ENCODE assay signal across 8 cellular contexts in genomic region chr16:3578610-3579551, GRCh38.
DNase-seq lines count a peak whose midpoint lies in the region; ATAC-seq lines count a peak whose summit lies in the region.

No MANE protein-coding gene starts in this region.

- no peak overlapping the region for H3K4me3 Mint-ChIP-seq in dendritic cell treated with granulocyte-macrophage colony-stimulating factor and Interleukin-4, amounts not matched to agents 40 ng/mL and 50 ng/mL, for 4 days

- peak; percentile 56 for ATAC-seq in GM18868 (IDR thresholded peaks at IDR 0.05; ENCODE audit: unreplicated experiment)
- peak; percentile 63 for ATAC-seq in HG02981 (IDR thresholded peaks at IDR 0.05; ENCODE audit: unreplicated experiment)

- DNase-seq in T-helper 2 cell: peak in 4 of 5 experiments; percentile 24 to 92 (median 54)
- peak; percentile 56 to 65 for DNase-seq in stimulated activated CD8-positive, alpha-beta memory T cell treated with anti-CD3 and anti-CD28 coated beads, Interleukin-2, amount 100 ng/mL, for 48 hours (ENCODE audit: low read depth in 2 of 2)
- no peak for DNase-seq in NCI-H2029 (lab: John Stamatoyannopoulos, UW)
- no peak for DNase-seq in midbrain (lab: John Stamatoyannopoulos, UW)
- no peak for DNase-seq in HK-2 (ENCODE audit: unreplicated experiment)

- H3K27ac Mint-ChIP-seq in dendritic cell treated with granulocyte-macrophage colony-stimulating factor and Interleukin-4, amounts not matched to agents 40 ng/mL and 50 ng/mL, for 4 days: peak overlapping the region; percentile 48

- H3K9me3 Mint-ChIP-seq in dendritic cell treated with granulocyte-macrophage colony-stimulating factor and Interleukin-4, amounts not matched to agents 40 ng/mL and 50 ng/mL, for 4 days: no peaks in the 10 kb centered on the region

- peaks cover 34% of the 10 kb centered on the region for H3K36me3 Mint-ChIP-seq in dendritic cell treated with granulocyte-macrophage colony-stimulating factor and Interleukin-4, amounts not matched to agents 40 ng/mL and 50 ng/mL, for 4 days (ENCODE audit: low read depth)

- peaks cover 39% of the 10 kb centered on the region for H3K27me3 Mint-ChIP-seq in dendritic cell treated with granulocyte-macrophage colony-stimulating factor and Interleukin-4, amounts not matched to agents 40 ng/mL and 50 ng/mL, for 4 days

- H3K4me1 Mint-ChIP-seq in dendritic cell treated with granulocyte-macrophage colony-stimulating factor and Interleukin-4, amounts not matched to agents 40 ng/mL and 50 ng/mL, for 4 days (ENCODE audit: low read depth): peaks cover 51% of the 10 kb centered on the region

- intact Hi-C loops in dendritic cell treated with granulocyte-macrophage colony-stimulating factor and Interleukin-4, amounts not matched to agents 40 ng/mL and 50 ng/mL, for 4 days (cut with micrococcal nuclease): no loop called here

Comparison
In these comparisons a context has a peak if more than half of its experiments do, and no peak if none do; other contexts are left out.
1. DNase-seq: peak in T-helper 2 cell (4 of 5) and stimulated activated CD8-positive, alpha-beta memory T cell treated with anti-CD3 and anti-CD28 coated beads, Interleukin-2, amount 100 ng/mL, for 48 hours (2 of 2); none in NCI-H2029 (single experiment), midbrain (single experiment) and HK-2 (single experiment).